In the genomic region with DNA sequence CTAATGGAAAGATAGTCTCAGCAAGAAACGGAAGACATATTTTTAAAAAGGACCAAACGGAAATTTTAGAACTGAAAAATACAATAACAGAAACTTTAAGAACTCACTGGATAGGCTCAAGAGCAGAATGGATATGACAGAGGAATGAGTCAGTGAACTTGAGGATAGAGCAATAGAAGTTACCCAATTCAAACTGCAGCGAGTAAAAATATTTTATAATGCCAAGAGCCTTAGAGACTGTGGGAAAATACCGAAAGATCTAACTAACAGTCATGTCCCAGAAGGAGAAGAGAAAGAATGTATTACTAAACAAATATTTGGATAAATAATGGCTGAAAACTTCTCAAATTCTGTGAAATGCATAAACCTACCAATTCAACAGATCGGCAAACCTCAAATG, we compare ENCODE assay signal across 20 cellular contexts. TPM values are rescaled to one million over a fixed set of nuclear protein-coding genes. Genes with fewer than 3 reads are reported as not detected.
DNase-seq lines count a peak whose midpoint lies in the region; ATAC-seq and TF ChIP-seq lines count a peak whose summit lies in the region.
"Had no signal": no experiment of that assay in that cellular context is flagged by ENCODE, and none has a peak within 500 bp of the region (broad histone marks: within the 10 kb centered on the region; RNA-seq: fewer than 3 reads in every experiment).

No MANE protein-coding gene starts in this region.

- no peaks in the 10 kb centered on the region for H3K27me3 ChIP-seq in hepatocyte
- H3K27me3 ChIP-seq: heart left ventricle, testis had no signal

- no peak for ATAC-seq in HG02840 (IDR thresholded peaks at IDR 0.05; ENCODE audit: low FRiP score, unreplicated experiment)
- ATAC-seq: T-cell had no signal

- no peaks in the 10 kb centered on the region for H3K27me3 Mint-ChIP-seq in activated naive CD4-positive, alpha-beta T cell treated with anti-CD3 and anti-CD28 coated beads for 36 hours (ENCODE audit: low read depth)
- H3K27me3 Mint-ChIP-seq: IgD-negative memory B cell, T-cell had no signal

- no peaks in the 10 kb centered on the region for H3K9me3 ChIP-seq in hepatocyte (ENCODE audit: low read depth)
- H3K9me3 ChIP-seq: testis had no signal

- no peaks in the 10 kb centered on the region for H3K36me3 Mint-ChIP-seq in activated naive CD4-positive, alpha-beta T cell treated with anti-CD3 and anti-CD28 coated beads for 36 hours (ENCODE audit: low read depth)
- H3K36me3 Mint-ChIP-seq: IgD-negative memory B cell, T-cell had no signal

- no peak overlapping the region for H2AFZ ChIP-seq in hepatocyte
- H2AFZ ChIP-seq: PC-9 had no signal

- no peak for TF ChIP-seq CTCF in hepatocyte (IDR thresholded peaks at IDR 0.05; ENCODE audit: poor library complexity)

- no peaks in the 10 kb centered on the region for H4K20me1 ChIP-seq in hepatocyte (ENCODE audit: insufficient read depth, poor library complexity, severe bottlenecking)

- no peak overlapping the region for H3K27ac Mint-ChIP-seq in activated naive CD4-positive, alpha-beta T cell treated with anti-CD3 and anti-CD28 coated beads for 36 hours
- H3K27ac Mint-ChIP-seq: IgD-negative memory B cell, T-cell had no signal

- intact Hi-C loops in activated naive CD4-positive, alpha-beta T cell treated with anti-CD3 and anti-CD28 coated beads for 36 hours (cut with micrococcal nuclease) = no loop called here

- H3K9me3 Mint-ChIP-seq in activated naive CD4-positive, alpha-beta T cell treated with anti-CD3 and anti-CD28 coated beads for 36 hours = peaks cover 24% of the 10 kb centered on the region

- peaks cover 2% of the 10 kb centered on the region for H3K79me2 ChIP-seq in hepatocyte

- DNase-seq in SIG-M5 treated with dmso at 0.1 percent for 504 hours (lab: John Stamatoyannopoulos, UW; ENCODE audit: unreplicated experiment) (peak; percentile 1), SIG-M5 (lab: John Stamatoyannopoulos, UW) (no peak), amniotic stem cell (lab: John Stamatoyannopoulos, UW) (peak; percentile 67), hepatocyte (ENCODE audit: low spot score) (no peak)
- DNase-seq in stimulated activated CD4-positive, alpha-beta T cell treated with anti-CD3 and anti-CD28 coated beads, Interleukin-4, amount 100 ng/mL, for 4 hours = no peak
- DNase-seq in activated naive CD4-positive, alpha-beta T cell treated with anti-CD3 and anti-CD28 coated beads for 36 hours = no peak
- DNase-seq: 8988T; amygdala; effector CD8-positive, alpha-beta T cell; left cardiac atrium; NCI-H1436; NCI-H510A; PC-9; T-cell; testis had no signal

- no peaks in the 10 kb centered on the region for H3K4me1 ChIP-seq in hepatocyte (ENCODE audit: insufficient read depth)
- H3K4me1 ChIP-seq: testis had no signal

- H3K4me2 ChIP-seq in hepatocyte = no peak overlapping the region
- H3K4me2 ChIP-seq: PC-9 had no signal

- no peaks in the 10 kb centered on the region for H3K4me1 Mint-ChIP-seq in activated naive CD4-positive, alpha-beta T cell treated with anti-CD3 and anti-CD28 coated beads for 36 hours (ENCODE audit: low read depth)
- H3K4me1 Mint-ChIP-seq: IgD-negative memory B cell, T-cell had no signal

- CTCF ChIA-PET in activated naive CD4-positive, alpha-beta T cell treated with anti-CD3 and anti-CD28 coated beads for 36 hours (lab: Charles Lee) = no interaction called here

- 86% methylated on average over 5 of the region's 5 CpGs for WGBS in hepatocyte (ENCODE audit: low lambda C conversion rate, missing lambda C conversion rate)

- no peaks in the 10 kb centered on the region for H3K9me2 ChIP-seq in hepatocyte (replicated peaks; ENCODE audit: insufficient read depth)

- H3K4me3 ChIP-seq in hepatocyte = no peak overlapping the region
- H3K4me3 ChIP-seq: heart left ventricle, PC-9, testis had no signal

- no peaks in the 10 kb centered on the region for H3K36me3 ChIP-seq in hepatocyte (replicated peaks; ENCODE audit: insufficient read depth, low read depth)
- H3K36me3 ChIP-seq: heart left ventricle had no signal

- peak overlapping the region; percentile 39 for H3K27ac ChIP-seq in hepatocyte
- H3K27ac ChIP-seq in temporal lobe (ENCODE audit: low read depth, low read length) = peak overlapping the region; percentile 20
- H3K27ac ChIP-seq: PC-9, testis had no signal

- no peak overlapping the region for H3K4me3 Mint-ChIP-seq in activated naive CD4-positive, alpha-beta T cell treated with anti-CD3 and anti-CD28 coated beads for 36 hours
- H3K4me3 Mint-ChIP-seq: nephron, T-cell had no signal

RNA-seq across cellular contexts. Expression of gene ADAMTS2, which starts 40.8 kb away (rescaled TPM):
- 45.7 and 55.4 TPM in 2 replicates for total RNA-seq in hepatocyte
- 68.0 and 78.8 TPM in 2 replicates for polyA plus RNA-seq in hepatocyte
- 1.7 TPM for total RNA-seq in temporal lobe
- not detected for total RNA-seq in activated naive CD4-positive, alpha-beta T cell treated with anti-CD3 and anti-CD28 coated beads for 36 hours
- total RNA-seq: PC-9 had no signal
- polyA plus RNA-seq: IgD-negative memory B cell had no signal

Comparison
In these comparisons a context has a peak if more than half of its experiments do, and no peak if none do; other contexts are left out.
1. DNase-seq: peak in SIG-M5 treated with dmso at 0.1 percent for 504 hours (single experiment) and amniotic stem cell (single experiment); none in SIG-M5 (single experiment), hepatocyte (single experiment), stimulated activated CD4-positive, alpha-beta T cell treated with anti-CD3 and anti-CD28 coated beads, Interleukin-4, amount 100 ng/mL, for 4 hours (0 of 2) and activated naive CD4-positive, alpha-beta T cell treated with anti-CD3 and anti-CD28 coated beads for 36 hours (single experiment).
2. RNA of gene ADAMTS2, which starts 40.8 kb away (total RNA-seq): 45.7 to 55.4 TPM in hepatocyte; 1.7 TPM in temporal lobe (single experiment) and not detected in activated naive CD4-positive, alpha-beta T cell treated with anti-CD3 and anti-CD28 coated beads for 36 hours; every median in the first group is over 10 times any median in the second.